ENCODE assay signal across 9 cellular contexts in genomic region chr2:20594957-20595356, GRCh38. TPM values are rescaled to one million over a fixed set of nuclear protein-coding genes. Genes with fewer than 3 reads are reported as not detected.
DNase-seq lines count a peak whose midpoint lies in the region; ATAC-seq, FAIRE-seq and TF ChIP-seq lines count a peak whose summit lies in the region.
"Had no signal": no experiment of that assay in that cellular context is flagged by ENCODE, and none has a peak within 500 bp of the region (broad histone marks: within the 10 kb centered on the region; RNA-seq: fewer than 3 reads in every experiment).

No MANE protein-coding gene starts in this region.

- H3K27ac Mint-ChIP-seq in CD8-positive, alpha-beta T cell = no peak overlapping the region

- H3K36me3 ChIP-seq in H1 (ENCODE audit: control insufficient read depth in 2 of 4, insufficient read depth in 4 of 4, low read length in 3 of 4) (no peaks in the 10 kb centered on the region), gastrocnemius medialis (no peaks in the 10 kb centered on the region)
- H3K36me3 ChIP-seq in CD8-positive, alpha-beta T cell (ENCODE audit: insufficient read depth, low read length) = no peaks in the 10 kb centered on the region

- H4K20me1 ChIP-seq in H1 (replicated peaks in 1 of 2; ENCODE audit: control insufficient read depth in 1 of 2, insufficient read depth in 2 of 2, low read length in 2 of 2) = no peaks in the 10 kb centered on the region

- CTCF ChIA-PET in H1 (lab: Charles Lee; ENCODE audit: partially characterized antibody) = interaction anchor here (0.8 to 15.2 kb wide), 9 partner anchors 10 to 216 kb away, joined by 3 to 116 read pairs (median 7); no protein-coding TSS in a partner anchor
- CTCF ChIA-PET in CD8-positive, alpha-beta T cell (lab: Charles Lee) = interaction anchor here (0.8 kb wide), 1 partner anchor 67 kb away, joined by 3 read pairs; no protein-coding TSS in a partner anchor

- H3K9me3 Mint-ChIP-seq in CD8-positive, alpha-beta T cell = no peaks in the 10 kb centered on the region

- H3K4me2 ChIP-seq in H1 (ENCODE audit: insufficient read depth in 1 of 2, low read depth in 2 of 2, low read length in 2 of 2) = peak overlapping the region in 1 of 2 experiments; percentile 7; a peak in 1 of 4 replicates

- H3K9me3 ChIP-seq in H1 (ENCODE audit: insufficient read depth in 2 of 2, low read depth in 1 of 2, low read length in 1 of 2) (no peaks in the 10 kb centered on the region), gastrocnemius medialis (no peaks in the 10 kb centered on the region)
- no peaks in the 10 kb centered on the region for H3K9me3 ChIP-seq in CD8-positive, alpha-beta T cell (ENCODE audit: low read length)

- H4K8ac ChIP-seq in H1 (ENCODE audit: extremely low read depth, insufficient read depth, low read length) = no peak overlapping the region

- H3K27ac ChIP-seq in H1 (ENCODE audit: low read depth, low read length) (no peak overlapping the region), gastrocnemius medialis (peak overlapping the region in 3 of 4 donors; percentile 69 to 84 (median 78))
- H3K27ac ChIP-seq in CD8-positive, alpha-beta T cell (ENCODE audit: low read depth, low read length) = no peak overlapping the region

- H3K36me3 Mint-ChIP-seq in CD8-positive, alpha-beta T cell = no peaks in the 10 kb centered on the region

- H3K4me3 Mint-ChIP-seq in CD8-positive, alpha-beta T cell = no peak overlapping the region

- H2BK5ac ChIP-seq in H1 (ENCODE audit: low read depth, low read length) = no peak overlapping the region

- no peak for TF ChIP-seq RAD21 in H1 (IDR thresholded peaks at IDR 0.05 in 1 of 2, conservative IDR thresholded peaks at IDR 0.05 in 1 of 2; ENCODE audit: low read depth in 2 of 2, low read length in 2 of 2)

- H3K23ac ChIP-seq in H1 (ENCODE audit: insufficient read length) = no peak overlapping the region

- no peak overlapping the region; the same call in 1 of the 2 replicates for H3K18ac ChIP-seq in H1 (ENCODE audit: extremely low read depth, low read length)

- intact Hi-C loops in gastrocnemius medialis (cut with DNase I; ENCODE audit: low total_unique reads) = no loop called here
- intact Hi-C loops in CD8-positive, alpha-beta T cell (cut with DNase I, micrococcal nuclease) = no loop called here

- H3K14ac ChIP-seq in H1 (ENCODE audit: insufficient read length) = no peak overlapping the region

- WGBS in H1 (ENCODE audit: extremely low coverage in 1 of 2, insufficient coverage in 1 of 2, insufficient read length in 1 of 2, insufficient replicate concordance in 2 of 2, low coverage in 1 of 2, low lambda C conversion rate in 2 of 2, missing lambda C conversion rate in 1 of 2), 2 experiments = 85% methylated on average over 8 of the region's 8 CpGs; no CpG with 5 or more reads in 1 of the 2 experiments

- H3K79me2 ChIP-seq in H1 (ENCODE audit: control insufficient read depth in 1 of 2, insufficient read depth in 2 of 2, low read length in 2 of 2) = no peaks in the 10 kb centered on the region

- in situ Hi-C loops in gastrocnemius medialis (cut with MboI; ENCODE audit: low sequenced_read_pairs in 4 of 4) = no loop called here

- H4K91ac ChIP-seq in H1 (replicated peaks; ENCODE audit: insufficient read length, low read length) = no peak overlapping the region

- FAIRE-seq in H1 (lab: Jason Lieb, UNC) = no peak

- no peak overlapping the region for H3K9ac ChIP-seq in H1 (replicated peaks in 1 of 4; ENCODE audit: extremely low read depth in 1 of 4, low read depth in 3 of 4, low read length in 3 of 4)

- H3K27me3 Mint-ChIP-seq in CD8-positive, alpha-beta T cell (ENCODE audit: low read depth) = no peaks in the 10 kb centered on the region

- ATAC-seq in GM18867 (IDR thresholded peaks at IDR 0.05; ENCODE audit: unreplicated experiment) (peak; percentile 2), HG03280 (IDR thresholded peaks at IDR 0.05; ENCODE audit: unreplicated experiment) (peak; percentile 3), gastrocnemius medialis (no peak)
- ATAC-seq in CD8-positive, alpha-beta T cell = no peak

- no peak overlapping the region for H3K4ac ChIP-seq in H1 (replicated peaks; ENCODE audit: insufficient read length, low read depth, low read length)

- H3K27me3 ChIP-seq in H1 (replicated peaks in 1 of 4; ENCODE audit: control insufficient read depth in 3 of 4, extremely low read depth in 1 of 4, insufficient read depth in 3 of 4, low read length in 3 of 4) = peaks cover 0 to 2% (median 0%) of the 10 kb centered on the region in 4 experiments; a peak in 1 of 7 replicates
- H3K27me3 ChIP-seq in gastrocnemius medialis = no peaks in the 10 kb centered on the region
- no peaks in the 10 kb centered on the region for H3K27me3 ChIP-seq in CD8-positive, alpha-beta T cell (ENCODE audit: insufficient read depth, low read length)

- H3K4me1 Mint-ChIP-seq in CD8-positive, alpha-beta T cell (ENCODE audit: low read depth) = peaks cover 2% of the 10 kb centered on the region

- peaks cover 4 to 10% (median 5%) of the 10 kb centered on the region in 4 experiments; a peak in 6 of 7 replicates for H3K4me1 ChIP-seq in H1 (replicated peaks in 1 of 4; ENCODE audit: control insufficient read depth in 3 of 4, insufficient read depth in 4 of 4, low read length in 3 of 4)
- peaks cover 24 to 46% of the 10 kb centered on the region in 2 donors for H3K4me1 ChIP-seq in gastrocnemius medialis
- H3K4me1 ChIP-seq in CD8-positive, alpha-beta T cell (ENCODE audit: insufficient read depth, low read length) = no peaks in the 10 kb centered on the region

- no peak overlapping the region for H3K56ac ChIP-seq in H1 (replicated peaks; ENCODE audit: insufficient read length, low read depth, low read length)

- no peaks in the 10 kb centered on the region for H3K79me1 ChIP-seq in H1 (ENCODE audit: low read depth, low read length)

- DNase-seq in H1 (ENCODE audit: low read depth in 1 of 2, low spot score in 2 of 2) (no peak), gastrocnemius medialis (no peak), AG08395 (ENCODE audit: low spot score) (no peak), UCSD-AML1 (lab: John Stamatoyannopoulos, UW; ENCODE audit: unreplicated experiment) (no peak), NCI-H2107 treated with DMSO at 0.1 percent for 48 hours (lab: John Stamatoyannopoulos, UW; ENCODE audit: unreplicated experiment) (no peak)
- no peak for DNase-seq in CD8-positive, alpha-beta T cell
- DNase-seq: DMS53 had no signal

- no peak for TF ChIP-seq POLR2A in H1 (IDR thresholded peaks at IDR 0.05; ENCODE audit: control extremely low read depth in 1 of 2, low read depth in 2 of 2, low read length in 2 of 2)
- no peak for TF ChIP-seq POLR2A in gastrocnemius medialis (IDR thresholded peaks at IDR 0.05)

- no peak overlapping the region for H4K5ac ChIP-seq in H1 (ENCODE audit: insufficient read length, low read depth, low read length)

- no peak overlapping the region for H2BK20ac ChIP-seq in H1 (ENCODE audit: low read length)

- TF ChIP-seq EP300 in H1 (IDR thresholded peaks at IDR 0.05; ENCODE audit: borderline replicate concordance in 1 of 2, low read depth in 2 of 2, low read length in 2 of 2) = no peak

- no peak for TF ChIP-seq CTCF in H1 (IDR thresholded peaks at IDR 0.05; ENCODE audit: control extremely low read depth in 1 of 3, insufficient read depth in 1 of 3, low read depth in 1 of 3, low read length in 3 of 3)
- TF ChIP-seq CTCF in gastrocnemius medialis (IDR thresholded peaks at IDR 0.05 in 4 of 5, conservative IDR thresholded peaks at IDR 0.05 in 1 of 5) = no peak
- no peak for TF ChIP-seq CTCF in CD8-positive, alpha-beta T cell (IDR thresholded peaks at IDR 0.05)

- POLR2A ChIA-PET in H1 (lab: Charles Lee; ENCODE audit: partially characterized antibody) = interaction anchor here (1.1 to 3.0 kb wide), 2 partner anchors 10 to 148 kb away, joined by 4 to 16 read pairs; partner anchors contain the start of gene RHOB
- POLR2A ChIA-PET in CD8-positive, alpha-beta T cell (lab: Charles Lee) = no interaction called here

- no peak overlapping the region for H2AFZ ChIP-seq in H1 (ENCODE audit: low read length)

- no peak overlapping the region for H2BK12ac ChIP-seq in H1 (ENCODE audit: low read depth, low read length)

- peak overlapping the region; percentile 37; the same call in 1 of the 2 replicates for H2BK15ac ChIP-seq in H1 (ENCODE audit: low read length)

- no peaks in the 10 kb centered on the region for H3K23me2 ChIP-seq in H1 (ENCODE audit: low read depth, low read length)

- H3K4me3 ChIP-seq in H1 (ENCODE audit: extremely low read depth in 1 of 4, insufficient read depth in 2 of 4, low read depth in 3 of 4, low read length in 4 of 4) = no peak overlapping the region
- H3K4me3 ChIP-seq in gastrocnemius medialis = no peak overlapping the region
- no peak overlapping the region for H3K4me3 ChIP-seq in CD8-positive, alpha-beta T cell (ENCODE audit: low read depth, low read length)

- H2AK5ac ChIP-seq in H1 (ENCODE audit: low read depth, low read length) = peak overlapping the region; percentile 77; the same call in 1 of the 2 replicates

- no peak overlapping the region for H2BK120ac ChIP-seq in H1 (replicated peaks; ENCODE audit: low read depth, low read length)

TF ChIP-seq in H1, 55 proteins besides CTCF, POLR2A, EP300 and RAD21:
- TF ChIP-seq NANOG (IDR thresholded peaks at IDR 0.05; ENCODE audit: insufficient read depth, low read depth, low read length, poor library complexity, severe bottlenecking) = no peak

RNA-seq across cellular contexts. Expression of gene HS1BP3, which starts 55.9 kb away (rescaled TPM):
- 11.1 and 11.2 TPM in 2 replicates for total RNA-seq in H1 (2021; fragmentation: NEBNext Ultra II Directional; extraction: Animal tissue kit (Norgen Biotek cat#: 25700))
- polyA plus RNA-seq in H1 (2011; rRNA removed) = 11.3 and 16.1 TPM in 2 replicates
- 11.0 TPM for polyA plus RNA-seq in H1 (2011; cell fraction: cytosol; rRNA removed)
- 19.6 TPM for polyA plus RNA-seq in H1 (2011; cell fraction: nucleus; rRNA removed)
- polyA plus RNA-seq in H1 (2012, experiment 1 of 2) = 9.2 to 14.1 TPM (median 13.6 TPM) in 4 replicates
- 16.1 TPM for polyA plus RNA-seq in H1 (2012, experiment 2 of 2)
- polyA plus RNA-seq in H1 (2013, experiment 1 of 2) = 8.8 TPM
- polyA plus RNA-seq in H1 (2013, experiment 2 of 2) = 7.7 TPM
- polyA minus RNA-seq in H1 (2011; rRNA and poly(A)+ RNA removed) = 9.0 and 12.8 TPM in 2 replicates
- polyA minus RNA-seq in H1 (2011; cell fraction: cytosol; rRNA and poly(A)+ RNA removed) = 4.8 TPM
- polyA minus RNA-seq in H1 (2011; cell fraction: nucleus; rRNA and poly(A)+ RNA removed) = 22.9 TPM
- 10 to 100 TPM; 16.6 to 26.9 (median 19.4) TPM for total RNA-seq in gastrocnemius medialis
- total RNA-seq in CD8-positive, alpha-beta T cell = 1 to 10 TPM; 3.3 to 6.9 TPM

Comparison
In these comparisons a context has a peak if more than half of its experiments do, and no peak if none do; other contexts are left out.
1. ATAC-seq: peak in GM18867 (single experiment) and HG03280 (single experiment); none in gastrocnemius medialis (0 of 2) and CD8-positive, alpha-beta T cell (single experiment).
2. H3K27ac ChIP-seq: peak in gastrocnemius medialis (3 of 4); none in H1 (single experiment) and CD8-positive, alpha-beta T cell (single experiment).